Comparison of ENCODE assay signal across 8 cellular contexts in the genomic region with DNA sequence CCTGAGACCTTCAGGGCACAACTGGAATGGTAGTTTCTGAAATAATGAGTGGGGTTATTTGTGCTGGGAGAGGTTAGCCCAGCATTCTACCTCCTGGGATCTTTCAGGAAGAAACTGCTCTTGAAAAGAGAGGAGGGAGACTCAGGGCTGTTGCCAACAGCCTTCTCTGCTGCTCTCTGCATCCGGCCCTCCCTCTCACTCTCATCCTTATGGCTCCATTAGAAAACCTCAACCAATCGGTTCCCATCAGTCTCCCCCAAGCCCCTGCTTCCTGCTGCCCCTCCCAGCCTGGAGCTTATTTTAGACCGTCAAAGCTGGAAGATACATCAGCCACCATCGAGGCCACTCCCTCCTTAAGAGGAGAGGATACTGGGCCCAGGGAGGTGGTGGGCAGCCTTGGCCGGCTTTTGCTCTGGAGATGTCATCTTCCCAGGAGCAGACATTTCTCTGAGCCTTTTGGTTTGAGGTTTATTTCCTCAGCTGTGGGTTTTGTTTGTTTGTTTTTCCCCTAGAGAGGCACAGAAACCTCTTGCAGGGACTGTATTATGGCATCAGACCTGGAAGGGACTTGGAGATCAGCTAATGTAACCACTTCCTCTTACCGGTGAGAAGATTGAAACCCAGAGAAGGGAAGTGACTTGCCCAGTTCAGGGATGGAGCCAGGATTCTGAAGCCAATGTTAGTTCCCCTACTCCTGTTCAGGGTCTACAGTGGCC. TPM values are rescaled to one million over a fixed set of nuclear protein-coding genes. Genes with fewer than 3 reads are reported as not detected.
DNase-seq lines count a peak whose midpoint lies in the region; ATAC-seq and TF ChIP-seq lines count a peak whose summit lies in the region.

No MANE protein-coding gene starts in this region.

- H3K9me3 ChIP-seq in CD8-positive, alpha-beta memory T cell (ENCODE audit: low read length) = no peaks in the 10 kb centered on the region
- H3K9me3 ChIP-seq in RWPE2 (ENCODE audit: severe bottlenecking) (no peaks in the 10 kb centered on the region), lung (ENCODE audit: control insufficient read depth in 2 of 2, insufficient read depth in 1 of 2, low read length in 1 of 2) (no peaks in the 10 kb centered on the region), thymus (ENCODE audit: control insufficient read depth) (no peaks in the 10 kb centered on the region)

- H3K9me3 Mint-ChIP-seq in CD8-positive, alpha-beta memory T cell = peaks cover 0 to 2% (median 0%) of the 10 kb centered on the region in 5 donors

- H3K36me3 Mint-ChIP-seq in CD8-positive, alpha-beta memory T cell = peaks cover 0 to 6% (median 0%) of the 10 kb centered on the region in 3 donors

- peaks cover 61 to 72% (median 70%) of the 10 kb centered on the region in 3 donors for H3K4me1 Mint-ChIP-seq in CD8-positive, alpha-beta memory T cell

- no peaks in the 10 kb centered on the region for H3K27me3 ChIP-seq in CD8-positive, alpha-beta memory T cell (ENCODE audit: insufficient read depth, low read length, poor library complexity, severe bottlenecking)
- H3K27me3 ChIP-seq in H7 (ENCODE audit: control insufficient read depth, insufficient read depth, low read length) (no peaks in the 10 kb centered on the region), RWPE2 (ENCODE audit: insufficient read depth, poor library complexity, severe bottlenecking) (no peaks in the 10 kb centered on the region), lung (ENCODE audit: control insufficient read depth, insufficient read depth) (no peaks in the 10 kb centered on the region), thymus (ENCODE audit: control insufficient read depth, insufficient read depth) (no peaks in the 10 kb centered on the region)

- no peak for TF ChIP-seq CTCF in RWPE2 (IDR thresholded peaks at IDR 0.05; ENCODE audit: poor library complexity, severe bottlenecking)
- no peak for TF ChIP-seq CTCF in coronary artery (IDR thresholded peaks at IDR 0.05)
- no peak for TF ChIP-seq CTCF in lung (IDR thresholded peaks at IDR 0.05; ENCODE audit: control extremely low read depth, extremely low read depth)

- peaks cover 58% of the 10 kb centered on the region for H3K4me1 ChIP-seq in CD8-positive, alpha-beta memory T cell (ENCODE audit: insufficient read depth, low read length)
- H3K4me1 ChIP-seq in RWPE2 (ENCODE audit: insufficient read depth, poor library complexity, severe bottlenecking) (peaks cover 31% of the 10 kb centered on the region), lung (ENCODE audit: control insufficient read depth in 2 of 2, insufficient read depth in 2 of 2, low read length in 2 of 2) (peaks cover 14 to 42% of the 10 kb centered on the region in 2 donors), thymus (ENCODE audit: control insufficient read depth, insufficient read depth, low read length) (peaks cover 32% of the 10 kb centered on the region)

- H3K27ac ChIP-seq in CD8-positive, alpha-beta memory T cell (ENCODE audit: low read depth, low read length) = no peak overlapping the region
- H3K27ac ChIP-seq in RWPE2 (ENCODE audit: poor library complexity, severe bottlenecking) = peak overlapping the region; percentile 85
- peak overlapping the region; percentile 91 for H3K27ac ChIP-seq in coronary artery
- H3K27ac ChIP-seq in lung (ENCODE audit: low read depth in 1 of 2, low read length in 1 of 2) = peak overlapping the region; percentile 83 to 84
- H3K27ac ChIP-seq in thymus (ENCODE audit: low read depth) = peak overlapping the region; percentile 46

- ATAC-seq in RWPE2 (ENCODE audit: low read depth) = peak; percentile 44
- no peak for ATAC-seq in lung (ENCODE audit: insufficient read depth, low FRiP score)
- ATAC-seq in HG03378 (IDR thresholded peaks at IDR 0.05; ENCODE audit: unreplicated experiment) = no peak

- CTCF ChIA-PET in CD8-positive, alpha-beta memory T cell (lab: Charles Lee) = no interaction called here

- no peak for DNase-seq in CD8-positive, alpha-beta memory T cell
- peak; percentile 48 for DNase-seq in H7
- peak; percentile 58 for DNase-seq in RWPE2 (ENCODE audit: low spot score)
- DNase-seq in coronary artery (ENCODE audit: low spot score) = peak; percentile 73
- DNase-seq in lung (ENCODE audit: low spot score) = no peak
- DNase-seq in mucosa of gallbladder (ENCODE audit: low spot score) = no peak

- peak overlapping the region; percentile 21 to 96 (median 81) for H3K27ac Mint-ChIP-seq in CD8-positive, alpha-beta memory T cell

- peaks cover 0 to 2% of the 10 kb centered on the region in 2 donors for H3K27me3 Mint-ChIP-seq in CD8-positive, alpha-beta memory T cell

- peak overlapping the region; percentile 45 for H3K4me3 ChIP-seq in CD8-positive, alpha-beta memory T cell (ENCODE audit: low read length)
- H3K4me3 ChIP-seq in H7 (ENCODE audit: insufficient read depth, low read depth, low read length) = no peak overlapping the region
- H3K4me3 ChIP-seq in RWPE2 (ENCODE audit: severe bottlenecking) = peak overlapping the region; percentile 61
- peak overlapping the region; percentile 73 for H3K4me3 ChIP-seq in coronary artery
- H3K4me3 ChIP-seq in lung = no peak overlapping the region
- peak overlapping the region; percentile 72 for H3K4me3 ChIP-seq in thymus (ENCODE audit: low read length)

- 3 to 6% methylated on average over 6 of the region's 6 CpGs for WGBS in lung, 2 donors
- WGBS in thymus = 4% methylated on average over 6 of the region's 6 CpGs

- peak overlapping the region; percentile 90 to 97 (median 97) for H3K4me3 Mint-ChIP-seq in CD8-positive, alpha-beta memory T cell

- POLR2A ChIA-PET in CD8-positive, alpha-beta memory T cell (lab: Charles Lee) = no interaction called here

- H3K36me3 ChIP-seq in CD8-positive, alpha-beta memory T cell (ENCODE audit: insufficient read depth, low read length) = no peaks in the 10 kb centered on the region
- H3K36me3 ChIP-seq in H7 (replicated peaks; ENCODE audit: control insufficient read depth, insufficient read depth, low read length) (no peaks in the 10 kb centered on the region), RWPE2 (ENCODE audit: low read depth) (peaks cover 31% of the 10 kb centered on the region), lung (ENCODE audit: control insufficient read depth in 2 of 2, insufficient read depth in 2 of 2, low read length in 2 of 2) (no peaks in the 10 kb centered on the region), thymus (ENCODE audit: control insufficient read depth, insufficient read depth) (no peaks in the 10 kb centered on the region)

RNA-seq across cellular contexts. Expression of gene MPRIP, which starts 2.7 kb away (rescaled TPM):
- total RNA-seq in CD8-positive, alpha-beta memory T cell = 100 to 1,000 TPM; 174 to 184 TPM
- polyA plus RNA-seq in CD8-positive, alpha-beta memory T cell = 40.3 TPM
- 70.2 and 73.9 TPM in 2 replicates for total RNA-seq in H7 (2014; rRNA removed; shearing (Covaris generic))
- total RNA-seq in lung (100 to 1,000 TPM; 181 to 342 TPM), mucosa of gallbladder (263 TPM)
- polyA plus RNA-seq in lung (100 to 1,000 TPM; 121 to 168 TPM), thymus (137 TPM)

Comparison
In these comparisons a context has a peak if more than half of its experiments do, and no peak if none do; other contexts are left out.
1. DNase-seq: peak in H7 (single experiment), RWPE2 (single experiment) and coronary artery (single experiment); none in CD8-positive, alpha-beta memory T cell (0 of 5), lung (single experiment) and mucosa of gallbladder (single experiment).
2. H3K4me3 ChIP-seq: peak in CD8-positive, alpha-beta memory T cell (single experiment), RWPE2 (single experiment), coronary artery (single experiment) and thymus (single experiment); none in H7 (single experiment) and lung (single experiment).